Comparison of ENCODE assay signal across 1 cellular context in the genomic region with DNA sequence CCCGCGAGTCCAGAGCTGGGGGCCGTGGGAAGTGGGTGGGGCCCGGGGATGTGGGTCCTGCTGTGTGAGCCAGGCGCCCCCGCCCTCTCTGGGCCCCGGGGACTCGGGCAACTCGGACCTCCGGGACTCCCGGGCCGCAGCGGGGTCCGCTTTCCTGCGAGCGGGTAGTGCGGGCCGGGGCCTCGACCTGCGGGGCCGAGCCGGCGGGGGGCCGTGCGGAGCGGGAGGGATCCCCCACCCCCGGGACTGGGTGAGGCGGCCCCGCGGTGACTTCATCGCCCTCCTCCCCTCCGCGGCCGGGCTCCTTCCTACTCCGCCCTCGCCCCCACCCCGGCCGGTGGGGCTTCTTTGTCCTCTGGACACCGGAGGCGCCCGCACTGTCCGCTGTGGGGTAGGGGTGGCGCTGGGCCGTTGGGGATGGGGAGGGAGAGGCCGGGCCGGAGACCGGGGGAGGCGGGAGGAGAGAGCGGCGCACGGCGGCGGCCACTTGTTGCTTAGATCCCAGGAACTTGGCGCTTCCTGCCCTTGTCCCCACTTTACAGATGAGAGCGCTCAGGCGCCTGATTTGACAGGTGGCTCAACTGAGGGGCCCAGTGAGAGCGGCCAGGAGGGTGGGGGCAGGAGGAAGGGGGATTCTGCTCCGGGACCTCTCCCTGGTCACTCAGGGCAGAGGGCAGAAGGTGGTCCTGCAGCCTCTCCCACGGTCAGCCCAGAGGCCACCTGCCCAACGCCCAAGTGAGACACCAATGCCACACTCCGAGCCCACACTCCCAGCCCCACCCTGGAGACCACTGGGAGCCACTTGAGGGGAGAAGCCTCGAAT.
TF ChIP-seq lines count a peak whose summit lies in the region.

No MANE protein-coding gene starts in this region.

TF ChIP-seq in HepG2, 621 proteins besides CTCF, POLR2A, EP300 and RAD21 (continued from another document and continues in another):
- TF ChIP-seq, protein P1, sequence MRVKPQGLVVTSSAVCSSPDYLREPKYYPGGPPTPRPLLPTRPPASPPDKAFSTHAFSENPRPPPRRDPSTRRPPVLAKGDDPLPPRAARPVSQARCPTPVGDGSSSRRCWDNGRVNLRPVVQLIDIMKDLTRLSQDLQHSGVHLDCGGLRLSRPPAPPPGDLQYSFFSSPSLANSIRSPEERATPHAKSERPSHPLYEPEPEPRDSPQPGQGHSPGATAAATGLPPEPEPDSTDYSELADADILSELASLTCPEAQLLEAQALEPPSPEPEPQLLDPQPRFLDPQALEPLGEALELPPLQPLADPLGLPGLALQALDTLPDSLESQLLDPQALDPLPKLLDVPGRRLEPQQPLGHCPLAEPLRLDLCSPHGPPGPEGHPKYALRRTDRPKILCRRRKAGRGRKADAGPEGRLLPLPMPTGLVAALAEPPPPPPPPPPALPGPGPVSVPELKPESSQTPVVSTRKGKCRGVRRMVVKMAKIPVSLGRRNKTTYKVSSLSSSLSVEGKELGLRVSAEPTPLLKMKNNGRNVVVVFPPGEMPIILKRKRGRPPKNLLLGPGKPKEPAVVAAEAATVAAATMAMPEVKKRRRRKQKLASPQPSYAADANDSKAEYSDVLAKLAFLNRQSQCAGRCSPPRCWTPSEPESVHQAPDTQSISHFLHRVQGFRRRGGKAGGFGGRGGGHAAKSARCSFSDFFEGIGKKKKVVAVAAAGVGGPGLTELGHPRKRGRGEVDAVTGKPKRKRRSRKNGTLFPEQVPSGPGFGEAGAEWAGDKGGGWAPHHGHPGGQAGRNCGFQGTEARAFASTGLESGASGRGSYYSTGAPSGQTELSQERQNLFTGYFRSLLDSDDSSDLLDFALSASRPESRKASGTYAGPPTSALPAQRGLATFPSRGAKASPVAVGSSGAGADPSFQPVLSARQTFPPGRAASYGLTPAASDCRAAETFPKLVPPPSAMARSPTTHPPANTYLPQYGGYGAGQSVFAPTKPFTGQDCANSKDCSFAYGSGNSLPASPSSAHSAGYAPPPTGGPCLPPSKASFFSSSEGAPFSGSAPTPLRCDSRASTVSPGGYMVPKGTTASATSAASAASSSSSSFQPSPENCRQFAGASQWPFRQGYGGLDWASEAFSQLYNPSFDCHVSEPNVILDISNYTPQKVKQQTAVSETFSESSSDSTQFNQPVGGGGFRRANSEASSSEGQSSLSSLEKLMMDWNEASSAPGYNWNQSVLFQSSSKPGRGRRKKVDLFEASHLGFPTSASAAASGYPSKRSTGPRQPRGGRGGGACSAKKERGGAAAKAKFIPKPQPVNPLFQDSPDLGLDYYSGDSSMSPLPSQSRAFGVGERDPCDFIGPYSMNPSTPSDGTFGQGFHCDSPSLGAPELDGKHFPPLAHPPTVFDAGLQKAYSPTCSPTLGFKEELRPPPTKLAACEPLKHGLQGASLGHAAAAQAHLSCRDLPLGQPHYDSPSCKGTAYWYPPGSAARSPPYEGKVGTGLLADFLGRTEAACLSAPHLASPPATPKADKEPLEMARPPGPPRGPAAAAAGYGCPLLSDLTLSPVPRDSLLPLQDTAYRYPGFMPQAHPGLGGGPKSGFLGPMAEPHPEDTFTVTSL (CRISPR knock-in tag; IDR thresholded peaks at IDR 0.05; ENCODE audit: borderline replicate concordance), result no peak
- TF ChIP-seq RFX1 (IDR thresholded peaks at IDR 0.05) (no peak), JARID2 (CRISPR knock-in tag; IDR thresholded peaks at IDR 0.05; ENCODE audit: insufficient replicate concordance) (no peak), ZNF564 (CRISPR knock-in tag; IDR thresholded peaks at IDR 0.05) (no peak), GATAD1 (CRISPR knock-in tag; IDR thresholded peaks at IDR 0.05) (no peak), ATF7 (IDR thresholded peaks at IDR 0.05) (no peak), ATF7 (CRISPR knock-in tag; IDR thresholded peaks at IDR 0.05) (no peak), ZNF777 (CRISPR knock-in tag; IDR thresholded peaks at IDR 0.05) (peak; percentile 79), CREB1 (IDR thresholded peaks at IDR 0.05) (no peak), CREB1 (CRISPR knock-in tag; IDR thresholded peaks at IDR 0.05) (no peak), ZBTB7B (CRISPR knock-in tag; IDR thresholded peaks at IDR 0.05) (peak; percentile 18; the same call in 1 of the 2 replicates), ZNF546 (CRISPR knock-in tag; conservative IDR thresholded peaks at IDR 0.05) (no peak), SIN3A (IDR thresholded peaks at IDR 0.05; ENCODE audit: borderline replicate concordance, low read depth, low read length) (no peak), ZC3H4 (CRISPR knock-in tag; IDR thresholded peaks at IDR 0.05; ENCODE audit: borderline replicate concordance) (no peak), KDM5B (CRISPR knock-in tag; IDR thresholded peaks at IDR 0.05; ENCODE audit: borderline replicate concordance) (no peak), ZKSCAN8 (CRISPR knock-in tag; IDR thresholded peaks at IDR 0.05; ENCODE audit: borderline replicate concordance) (peak; percentile 99), ZNF253 (CRISPR knock-in tag; IDR thresholded peaks at IDR 0.05; ENCODE audit: borderline replicate concordance) (no peak), ZBTB1 (CRISPR knock-in tag; IDR thresholded peaks at IDR 0.05; ENCODE audit: borderline replicate concordance) (no peak), ZNF367 (CRISPR knock-in tag; IDR thresholded peaks at IDR 0.05; ENCODE audit: borderline replicate concordance) (no peak), ZSCAN20 (CRISPR knock-in tag; IDR thresholded peaks at IDR 0.05; ENCODE audit: borderline replicate concordance) (no peak), RXRA (CRISPR knock-in tag; IDR thresholded peaks at IDR 0.05) (no peak), ZNF747 (CRISPR knock-in tag; IDR thresholded peaks at IDR 0.05; ENCODE audit: borderline replicate concordance) (no peak), NR2F1 (CRISPR knock-in tag; IDR thresholded peaks at IDR 0.05) (no peak), KLF9 (CRISPR knock-in tag; IDR thresholded peaks at IDR 0.05; ENCODE audit: low read depth) (no peak), GZF1 (CRISPR knock-in tag; IDR thresholded peaks at IDR 0.05) (no peak), ZNF577 (CRISPR knock-in tag; IDR thresholded peaks at IDR 0.05; ENCODE audit: borderline replicate concordance, low read depth) (no peak), ZNF792 (CRISPR knock-in tag; IDR thresholded peaks at IDR 0.05) (0 out of 2 replicates have a peak, but pooled peaks have one; percentile 40), MZF1 (CRISPR knock-in tag; IDR thresholded peaks at IDR 0.05; ENCODE audit: borderline replicate concordance) (no peak), PLRG1 (conservative IDR thresholded peaks at IDR 0.05) (no peak), JUND (CRISPR knock-in tag; IDR thresholded peaks at IDR 0.05) (no peak), ARNT2 (CRISPR knock-in tag; IDR thresholded peaks at IDR 0.05; ENCODE audit: low read depth) (no peak), ZNF737 (CRISPR knock-in tag; IDR thresholded peaks at IDR 0.05; ENCODE audit: borderline replicate concordance) (no peak), ATAD3A (CRISPR knock-in tag; IDR thresholded peaks at IDR 0.05) (no peak), NFE2L2 (IDR thresholded peaks at IDR 0.05; ENCODE audit: low read length) (no peak), IKZF4 (CRISPR knock-in tag; IDR thresholded peaks at IDR 0.05; ENCODE audit: borderline replicate concordance, low read depth, not compliant biosample characterization) (no peak), NFKBIZ (CRISPR knock-in tag; IDR thresholded peaks at IDR 0.05) (no peak), ZNF44 (CRISPR knock-in tag; IDR thresholded peaks at IDR 0.05) (no peak), ZSCAN9 (CRISPR knock-in tag; IDR thresholded peaks at IDR 0.05; ENCODE audit: borderline replicate concordance) (no peak), TP53 (CRISPR knock-in tag; conservative IDR thresholded peaks at IDR 0.05) (no peak), SMARCC2 (IDR thresholded peaks at IDR 0.05) (no peak), MAFK (conservative IDR thresholded peaks at IDR 0.05 in 1 of 2, IDR thresholded peaks at IDR 0.05 in 1 of 2; ENCODE audit: low read length in 2 of 2) (no peak)
- TF ChIP-seq, protein P2, sequence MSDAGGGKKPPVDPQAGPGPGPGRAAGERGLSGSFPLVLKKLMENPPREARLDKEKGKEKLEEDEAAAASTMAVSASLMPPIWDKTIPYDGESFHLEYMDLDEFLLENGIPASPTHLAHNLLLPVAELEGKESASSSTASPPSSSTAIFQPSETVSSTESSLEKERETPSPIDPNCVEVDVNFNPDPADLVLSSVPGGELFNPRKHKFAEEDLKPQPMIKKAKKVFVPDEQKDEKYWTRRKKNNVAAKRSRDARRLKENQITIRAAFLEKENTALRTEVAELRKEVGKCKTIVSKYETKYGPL (CRISPR knock-in tag; IDR thresholded peaks at IDR 0.05), result no peak
- TF ChIP-seq, protein P3, sequence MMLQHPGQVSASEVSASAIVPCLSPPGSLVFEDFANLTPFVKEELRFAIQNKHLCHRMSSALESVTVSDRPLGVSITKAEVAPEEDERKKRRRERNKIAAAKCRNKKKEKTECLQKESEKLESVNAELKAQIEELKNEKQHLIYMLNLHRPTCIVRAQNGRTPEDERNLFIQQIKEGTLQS (CRISPR knock-in tag; IDR thresholded peaks at IDR 0.05), result no peak
- TF ChIP-seq, protein P4, sequence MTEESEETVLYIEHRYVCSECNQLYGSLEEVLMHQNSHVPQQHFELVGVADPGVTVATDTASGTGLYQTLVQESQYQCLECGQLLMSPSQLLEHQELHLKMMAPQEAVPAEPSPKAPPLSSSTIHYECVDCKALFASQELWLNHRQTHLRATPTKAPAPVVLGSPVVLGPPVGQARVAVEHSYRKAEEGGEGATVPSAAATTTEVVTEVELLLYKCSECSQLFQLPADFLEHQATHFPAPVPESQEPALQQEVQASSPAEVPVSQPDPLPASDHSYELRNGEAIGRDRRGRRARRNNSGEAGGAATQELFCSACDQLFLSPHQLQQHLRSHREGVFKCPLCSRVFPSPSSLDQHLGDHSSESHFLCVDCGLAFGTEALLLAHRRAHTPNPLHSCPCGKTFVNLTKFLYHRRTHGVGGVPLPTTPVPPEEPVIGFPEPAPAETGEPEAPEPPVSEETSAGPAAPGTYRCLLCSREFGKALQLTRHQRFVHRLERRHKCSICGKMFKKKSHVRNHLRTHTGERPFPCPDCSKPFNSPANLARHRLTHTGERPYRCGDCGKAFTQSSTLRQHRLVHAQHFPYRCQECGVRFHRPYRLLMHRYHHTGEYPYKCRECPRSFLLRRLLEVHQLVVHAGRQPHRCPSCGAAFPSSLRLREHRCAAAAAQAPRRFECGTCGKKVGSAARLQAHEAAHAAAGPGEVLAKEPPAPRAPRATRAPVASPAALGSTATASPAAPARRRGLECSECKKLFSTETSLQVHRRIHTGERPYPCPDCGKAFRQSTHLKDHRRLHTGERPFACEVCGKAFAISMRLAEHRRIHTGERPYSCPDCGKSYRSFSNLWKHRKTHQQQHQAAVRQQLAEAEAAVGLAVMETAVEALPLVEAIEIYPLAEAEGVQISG (CRISPR knock-in tag; IDR thresholded peaks at IDR 0.05), result no peak
- TF ChIP-seq, protein P5, sequence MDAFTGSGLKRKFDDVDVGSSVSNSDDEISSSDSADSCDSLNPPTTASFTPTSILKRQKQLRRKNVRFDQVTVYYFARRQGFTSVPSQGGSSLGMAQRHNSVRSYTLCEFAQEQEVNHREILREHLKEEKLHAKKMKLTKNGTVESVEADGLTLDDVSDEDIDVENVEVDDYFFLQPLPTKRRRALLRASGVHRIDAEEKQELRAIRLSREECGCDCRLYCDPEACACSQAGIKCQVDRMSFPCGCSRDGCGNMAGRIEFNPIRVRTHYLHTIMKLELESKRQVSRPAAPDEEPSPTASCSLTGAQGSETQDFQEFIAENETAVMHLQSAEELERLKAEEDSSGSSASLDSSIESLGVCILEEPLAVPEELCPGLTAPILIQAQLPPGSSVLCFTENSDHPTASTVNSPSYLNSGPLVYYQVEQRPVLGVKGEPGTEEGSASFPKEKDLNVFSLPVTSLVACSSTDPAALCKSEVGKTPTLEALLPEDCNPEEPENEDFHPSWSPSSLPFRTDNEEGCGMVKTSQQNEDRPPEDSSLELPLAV (CRISPR knock-in tag; conservative IDR thresholded peaks at IDR 0.05; ENCODE audit: low read depth), result no peak
- TF ChIP-seq, protein P6, sequence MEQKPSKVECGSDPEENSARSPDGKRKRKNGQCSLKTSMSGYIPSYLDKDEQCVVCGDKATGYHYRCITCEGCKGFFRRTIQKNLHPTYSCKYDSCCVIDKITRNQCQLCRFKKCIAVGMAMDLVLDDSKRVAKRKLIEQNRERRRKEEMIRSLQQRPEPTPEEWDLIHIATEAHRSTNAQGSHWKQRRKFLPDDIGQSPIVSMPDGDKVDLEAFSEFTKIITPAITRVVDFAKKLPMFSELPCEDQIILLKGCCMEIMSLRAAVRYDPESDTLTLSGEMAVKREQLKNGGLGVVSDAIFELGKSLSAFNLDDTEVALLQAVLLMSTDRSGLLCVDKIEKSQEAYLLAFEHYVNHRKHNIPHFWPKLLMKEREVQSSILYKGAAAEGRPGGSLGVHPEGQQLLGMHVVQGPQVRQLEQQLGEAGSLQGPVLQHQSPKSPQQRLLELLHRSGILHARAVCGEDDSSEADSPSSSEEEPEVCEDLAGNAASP (CRISPR knock-in tag; IDR thresholded peaks at IDR 0.05; ENCODE audit: borderline replicate concordance), result no peak
- TF ChIP-seq, protein P7, sequence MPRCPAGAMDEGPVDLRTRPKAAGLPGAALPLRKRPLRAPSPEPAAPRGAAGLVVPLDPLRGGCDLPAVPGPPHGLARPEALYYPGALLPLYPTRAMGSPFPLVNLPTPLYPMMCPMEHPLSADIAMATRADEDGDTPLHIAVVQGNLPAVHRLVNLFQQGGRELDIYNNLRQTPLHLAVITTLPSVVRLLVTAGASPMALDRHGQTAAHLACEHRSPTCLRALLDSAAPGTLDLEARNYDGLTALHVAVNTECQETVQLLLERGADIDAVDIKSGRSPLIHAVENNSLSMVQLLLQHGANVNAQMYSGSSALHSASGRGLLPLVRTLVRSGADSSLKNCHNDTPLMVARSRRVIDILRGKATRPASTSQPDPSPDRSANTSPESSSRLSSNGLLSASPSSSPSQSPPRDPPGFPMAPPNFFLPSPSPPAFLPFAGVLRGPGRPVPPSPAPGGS (CRISPR knock-in tag; IDR thresholded peaks at IDR 0.05), result peak; percentile 45; the same call in 1 of the 2 replicates
- TF ChIP-seq, protein P8, sequence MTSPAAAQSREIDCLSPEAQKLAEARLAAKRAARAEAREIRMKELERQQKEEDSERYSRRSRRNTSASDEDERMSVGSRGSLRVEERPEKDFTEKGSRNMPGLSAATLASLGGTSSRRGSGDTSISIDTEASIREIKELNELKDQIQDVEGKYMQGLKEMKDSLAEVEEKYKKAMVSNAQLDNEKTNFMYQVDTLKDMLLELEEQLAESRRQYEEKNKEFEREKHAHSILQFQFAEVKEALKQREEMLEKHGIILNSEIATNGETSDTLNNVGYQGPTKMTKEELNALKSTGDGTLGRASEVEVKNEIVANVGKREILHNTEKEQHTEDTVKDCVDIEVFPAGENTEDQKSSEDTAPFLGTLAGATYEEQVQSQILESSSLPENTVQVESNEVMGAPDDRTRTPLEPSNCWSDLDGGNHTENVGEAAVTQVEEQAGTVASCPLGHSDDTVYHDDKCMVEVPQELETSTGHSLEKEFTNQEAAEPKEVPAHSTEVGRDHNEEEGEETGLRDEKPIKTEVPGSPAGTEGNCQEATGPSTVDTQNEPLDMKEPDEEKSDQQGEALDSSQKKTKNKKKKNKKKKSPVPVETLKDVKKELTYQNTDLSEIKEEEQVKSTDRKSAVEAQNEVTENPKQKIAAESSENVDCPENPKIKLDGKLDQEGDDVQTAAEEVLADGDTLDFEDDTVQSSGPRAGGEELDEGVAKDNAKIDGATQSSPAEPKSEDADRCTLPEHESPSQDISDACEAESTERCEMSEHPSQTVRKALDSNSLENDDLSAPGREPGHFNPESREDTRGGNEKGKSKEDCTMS (CRISPR knock-in tag; conservative IDR thresholded peaks at IDR 0.05), result no peak
- TF ChIP-seq, protein P9, sequence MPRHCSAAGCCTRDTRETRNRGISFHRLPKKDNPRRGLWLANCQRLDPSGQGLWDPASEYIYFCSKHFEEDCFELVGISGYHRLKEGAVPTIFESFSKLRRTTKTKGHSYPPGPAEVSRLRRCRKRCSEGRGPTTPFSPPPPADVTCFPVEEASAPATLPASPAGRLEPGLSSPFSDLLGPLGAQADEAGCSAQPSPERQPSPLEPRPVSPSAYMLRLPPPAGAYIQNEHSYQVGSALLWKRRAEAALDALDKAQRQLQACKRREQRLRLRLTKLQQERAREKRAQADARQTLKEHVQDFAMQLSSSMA (CRISPR knock-in tag; IDR thresholded peaks at IDR 0.05), result no peak
